In genomic region chr6:22147983-22148797, GRCh38 we compare ENCODE assay signal across 8 cellular contexts.
DNase-seq lines count a peak whose midpoint lies in the region; ATAC-seq and TF ChIP-seq lines count a peak whose summit lies in the region.

No MANE protein-coding gene starts in this region.

- DNase-seq in Right ventricle myocardium inferior (ENCODE audit: missing footprints), result no peak
- DNase-seq in right atrium auricular region (ENCODE audit: low spot score), result no peak
- no peak for DNase-seq in RWPE2 (ENCODE audit: low spot score)
- peak; percentile 74 for DNase-seq in fibroblast of pulmonary artery (ENCODE audit: low read depth)
- DNase-seq in retina, result peak; percentile 84

- TF ChIP-seq CTCF in right atrium auricular region (IDR thresholded peaks at IDR 0.05) (no peak), RWPE2 (IDR thresholded peaks at IDR 0.05; ENCODE audit: poor library complexity, severe bottlenecking) (no peak), fibroblast of pulmonary artery (IDR thresholded peaks at IDR 0.05; ENCODE audit: low read length, missing control alignments) (no peak)

- no peaks in the 10 kb centered on the region for H3K36me3 ChIP-seq in right atrium auricular region
- no peaks in the 10 kb centered on the region for H3K36me3 ChIP-seq in RWPE2 (ENCODE audit: low read depth)

- H3K27me3 ChIP-seq in right atrium auricular region, result no peaks in the 10 kb centered on the region
- H3K27me3 ChIP-seq in RWPE2 (ENCODE audit: insufficient read depth, poor library complexity, severe bottlenecking), result no peaks in the 10 kb centered on the region

- intact Hi-C loops in Right ventricle myocardium inferior (cut with DNase I), result loop anchor here (5.0 to 10.0 kb wide), 6 partner anchors 81 to 677 kb away; partner anchors contain the start of gene SOX4

- no peak overlapping the region for H3K4me3 ChIP-seq in right atrium auricular region
- H3K4me3 ChIP-seq in RWPE2 (ENCODE audit: severe bottlenecking), result no peak overlapping the region
- H3K4me3 ChIP-seq in fibroblast of pulmonary artery (replicated peaks; ENCODE audit: low read depth, low read length), result no peak overlapping the region

- ATAC-seq in Right ventricle myocardium inferior, result peak; percentile 78
- peak; percentile 91 for ATAC-seq in RWPE2 (ENCODE audit: low read depth)
- ATAC-seq in GM18909 (IDR thresholded peaks at IDR 0.05; ENCODE audit: poor library complexity, unreplicated experiment), result no peak
- ATAC-seq in GM21447 (IDR thresholded peaks at IDR 0.05; ENCODE audit: unreplicated experiment), result no peak
- ATAC-seq in HG02981 (IDR thresholded peaks at IDR 0.05; ENCODE audit: unreplicated experiment), result no peak

- H3K9me3 ChIP-seq in right atrium auricular region (no peaks in the 10 kb centered on the region), RWPE2 (ENCODE audit: severe bottlenecking) (no peaks in the 10 kb centered on the region)

- H3K4me1 ChIP-seq in right atrium auricular region (peaks cover 0 to 52% of the 10 kb centered on the region in 2 donors), RWPE2 (ENCODE audit: insufficient read depth, poor library complexity, severe bottlenecking) (no peaks in the 10 kb centered on the region)

- no peak overlapping the region for H3K27ac ChIP-seq in right atrium auricular region
- H3K27ac ChIP-seq in RWPE2 (ENCODE audit: poor library complexity, severe bottlenecking), result no peak overlapping the region

Comparison
In these comparisons a context has a peak if more than half of its experiments do, and no peak if none do; other contexts are left out.
1. ATAC-seq: peak in Right ventricle myocardium inferior (single experiment) and RWPE2 (single experiment); none in GM18909 (single experiment), GM21447 (single experiment) and HG02981 (single experiment).
2. DNase-seq: peak in fibroblast of pulmonary artery (single experiment) and retina (single experiment); none in Right ventricle myocardium inferior (single experiment), right atrium auricular region (single experiment) and RWPE2 (single experiment).